1 cellular context compared by ENCODE assay signal in the genomic region with DNA sequence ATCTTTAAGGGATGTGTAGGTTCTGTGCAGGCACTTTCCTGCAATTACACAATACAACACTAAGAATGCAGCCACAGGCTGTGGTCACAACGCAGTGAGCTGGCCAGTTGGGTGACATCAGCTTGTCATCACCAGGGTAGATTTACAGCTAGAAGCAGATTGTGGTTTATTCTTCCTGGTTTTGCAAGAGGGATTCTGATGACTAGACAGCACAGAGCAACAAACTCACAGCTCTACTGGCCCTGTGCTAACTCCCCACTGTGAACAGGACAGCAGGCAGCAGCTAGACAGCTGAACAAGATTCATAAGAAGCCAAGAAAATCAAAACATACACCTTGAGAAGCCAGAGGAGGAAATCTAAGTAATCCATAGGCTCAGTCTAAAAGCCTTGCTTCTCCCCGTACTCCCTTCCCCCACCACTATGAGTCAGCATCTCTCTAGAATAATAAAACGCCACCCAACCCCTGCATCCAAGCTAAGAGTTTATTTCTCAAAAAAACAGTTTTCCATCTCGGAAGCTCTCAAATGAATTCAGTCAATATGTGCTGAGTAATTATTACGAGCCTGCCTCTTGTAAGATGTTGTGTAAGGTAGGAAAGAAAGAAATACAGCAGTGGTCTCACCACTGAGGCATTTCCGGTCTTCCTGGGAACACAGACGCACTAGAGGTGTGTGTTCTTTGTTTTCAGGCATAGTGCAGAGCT.
A peak's percentile ranks its signal among the peaks of the same experiment; 100 is the strongest.
TF ChIP-seq lines count a peak whose summit lies in the region.

No MANE protein-coding gene starts in this region.

TF ChIP-seq in HCT116, 20 proteins besides CTCF, POLR2A, EP300 and RAD21 (continued from another document):
- TF ChIP-seq, protein P1, sequence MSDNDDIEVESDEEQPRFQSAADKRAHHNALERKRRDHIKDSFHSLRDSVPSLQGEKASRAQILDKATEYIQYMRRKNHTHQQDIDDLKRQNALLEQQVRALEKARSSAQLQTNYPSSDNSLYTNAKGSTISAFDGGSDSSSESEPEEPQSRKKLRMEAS (IDR thresholded peaks at IDR 0.05) = peak; percentile 16
- TF ChIP-seq JUND (IDR thresholded peaks at IDR 0.05) = peak; percentile 89
- peak; percentile 81 for TF ChIP-seq SIN3A (IDR thresholded peaks at IDR 0.05; ENCODE audit: low read depth)
- TF ChIP-seq SP1 (IDR thresholded peaks at IDR 0.05; ENCODE audit: low read depth) = peak; percentile 93
- no peak for TF ChIP-seq EZH2 (IDR thresholded peaks at IDR 0.05)
- TF ChIP-seq TCF7L2 (IDR thresholded peaks at IDR 0.05; ENCODE audit: borderline replicate concordance, extremely low read depth, insufficient read depth, insufficient read length) = peak; percentile 40
TF ChIP-seq in HCT116: peak in this region for 14.
